In the genomic region with DNA sequence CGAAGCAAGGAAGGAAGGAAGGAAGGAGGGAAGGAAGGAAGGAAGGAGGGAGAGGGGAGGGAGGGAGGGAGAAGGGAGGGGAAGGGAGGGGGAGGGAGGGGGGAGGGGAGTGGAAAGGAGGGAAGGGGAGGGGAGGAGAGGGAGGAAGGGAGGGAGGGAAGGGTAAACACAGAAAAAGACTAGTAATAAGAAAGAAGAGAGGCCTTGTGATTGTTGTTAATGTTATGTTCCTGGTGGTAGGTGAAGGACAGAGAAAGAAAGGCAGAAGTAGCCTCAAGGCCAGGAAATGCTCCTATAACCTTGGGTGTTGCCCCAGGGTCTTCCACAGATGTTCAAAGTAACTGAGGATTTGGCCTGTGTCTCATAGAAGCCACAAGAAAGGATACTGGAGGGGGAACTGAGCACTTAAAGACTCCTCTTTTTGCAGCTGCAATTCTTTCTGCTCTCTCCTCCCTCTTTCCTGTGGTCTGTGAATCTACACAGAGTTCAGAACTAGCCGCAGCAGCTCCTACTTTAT, we compare ENCODE assay signal across 16 cellular contexts.
DNase-seq lines count a peak whose midpoint lies in the region; ATAC-seq, FAIRE-seq and TF ChIP-seq lines count a peak whose summit lies in the region.
"Had no signal": no experiment of that assay in that cellular context is flagged by ENCODE, and none has a peak within 500 bp of the region (broad histone marks: within the 10 kb centered on the region; RNA-seq: fewer than 3 reads in every experiment).

No MANE protein-coding gene starts in this region.

- no peaks in the 10 kb centered on the region for H3K9me3 Mint-ChIP-seq in endodermal cell
- H3K9me3 Mint-ChIP-seq: IgD-negative memory B cell had no signal

- peaks cover 14% of the 10 kb centered on the region for H3K4me1 Mint-ChIP-seq in endodermal cell
- H3K4me1 Mint-ChIP-seq: CD4-positive, CD25-positive, alpha-beta regulatory T cell had no signal

- WGBS in endodermal cell (ENCODE audit: insufficient coverage in 1 of 2, insufficient read length in 1 of 2), 2 experiments = 91 to 100% methylated on average over 1 to 2 of the region's 2 CpGs

- no peaks in the 10 kb centered on the region for H3K79me2 ChIP-seq in DND-41 (ENCODE audit: insufficient read depth, low read length)

- H3K27me3 ChIP-seq in BLaER1 (no peaks in the 10 kb centered on the region), DND-41 (ENCODE audit: insufficient read depth, low read length, poor library complexity) (no peaks in the 10 kb centered on the region), endodermal cell (ENCODE audit: control insufficient read depth, insufficient read depth, low read length, poor library complexity, severe bottlenecking) (no peaks in the 10 kb centered on the region)
- H3K27me3 ChIP-seq: BE2C had no signal

- TF ChIP-seq CTCF in DND-41 (IDR thresholded peaks at IDR 0.05; ENCODE audit: borderline replicate concordance, extremely low read depth, low read length, poor library complexity, severe bottlenecking) (no peak), endodermal cell (conservative IDR thresholded peaks at IDR 0.05) (no peak)

- no peak overlapping the region for H3K27ac ChIP-seq in BLaER1
- no peak overlapping the region for H3K27ac ChIP-seq in DND-41 (ENCODE audit: low read length)
- H3K27ac ChIP-seq in endodermal cell (ENCODE audit: low read depth, low read length) = no peak overlapping the region
- H3K27ac ChIP-seq: GM23248 had no signal

- H3K4me1 ChIP-seq in BLaER1 = peaks cover 4% of the 10 kb centered on the region; the same call in 1 of the 2 replicates
- H3K4me1 ChIP-seq in DND-41 (ENCODE audit: insufficient read depth, low read length) = no peaks in the 10 kb centered on the region
- H3K4me1 ChIP-seq in endodermal cell (ENCODE audit: control insufficient read depth, insufficient read depth, low read length) = peaks cover 2% of the 10 kb centered on the region
- H3K4me1 ChIP-seq: BE2C had no signal

- no peak overlapping the region for H3K4me3 ChIP-seq in BLaER1
- H3K4me3 ChIP-seq in DND-41 (ENCODE audit: low read depth in 1 of 2, low read length in 2 of 2) = no peak overlapping the region
- no peak overlapping the region for H3K4me3 ChIP-seq in endodermal cell (ENCODE audit: low read length)
- H3K4me3 ChIP-seq: GM12878, GM23248 had no signal

- H3K9ac ChIP-seq in BLaER1 (no peak overlapping the region), DND-41 (ENCODE audit: low read depth, low read length) (no peak overlapping the region), endodermal cell (ENCODE audit: extremely low read depth, low read length, poor library complexity, severe bottlenecking) (no peak overlapping the region)
- H3K9ac ChIP-seq: GM23248 had no signal

- no peaks in the 10 kb centered on the region for H3K27me3 Mint-ChIP-seq in endodermal cell (ENCODE audit: insufficient read depth)
- H3K27me3 Mint-ChIP-seq: CD4-positive, CD25-positive, alpha-beta regulatory T cell had no signal

- peak; percentile 47; the same call in 2 of the 3 replicates for ATAC-seq in DND-41 (ENCODE audit: insufficient read depth, low read depth)
- ATAC-seq in GM19395 (IDR thresholded peaks at IDR 0.05; ENCODE audit: unreplicated experiment) = no peak
- ATAC-seq: GM12878 had no signal

- H3K36me3 ChIP-seq in BLaER1 = no peaks in the 10 kb centered on the region
- no peaks in the 10 kb centered on the region for H3K36me3 ChIP-seq in DND-41 (ENCODE audit: insufficient read depth, low read length)
- H3K36me3 ChIP-seq in endodermal cell (ENCODE audit: control insufficient read depth, insufficient read depth, low read length) = no peaks in the 10 kb centered on the region
- H3K36me3 ChIP-seq: BE2C had no signal

- H4K20me1 ChIP-seq in BLaER1 = no peaks in the 10 kb centered on the region
- no peaks in the 10 kb centered on the region for H4K20me1 ChIP-seq in DND-41 (ENCODE audit: insufficient read depth, low read length)

- no peak for DNase-seq in DND-41
- peak; percentile 10 for DNase-seq in M059J (ENCODE audit: low read depth)
- no peak for DNase-seq in endodermal cell
- DNase-seq in RCC 7860 (ENCODE audit: low spot score) = no peak
- DNase-seq in NOMO-1 treated with DMSO at 0.1 percent for 48 hours (lab: John Stamatoyannopoulos, UW; ENCODE audit: unreplicated experiment) = no peak
- DNase-seq: BE2C; CD4-positive, CD25-positive, alpha-beta regulatory T cell; DMS53; GM23248; H7 had no signal

- H3K4me2 ChIP-seq in BLaER1 = peak overlapping the region; percentile 28; the same call in 1 of the 2 replicates
- H3K4me2 ChIP-seq in DND-41 (ENCODE audit: insufficient read depth, low read length) = no peak overlapping the region

- FAIRE-seq in RCC 7860 (lab: Jason Lieb, UNC) = no peak
- FAIRE-seq: A204.1, GM12878, GM18507 had no signal

- no peaks in the 10 kb centered on the region for H3K36me3 Mint-ChIP-seq in endodermal cell (ENCODE audit: low read depth)
- H3K36me3 Mint-ChIP-seq: CD4-positive, CD25-positive, alpha-beta regulatory T cell; IgD-negative memory B cell had no signal

- no peak overlapping the region for H3K4me3 Mint-ChIP-seq in endodermal cell
- H3K4me3 Mint-ChIP-seq: CD4-positive, CD25-positive, alpha-beta regulatory T cell had no signal

- H3K9me3 ChIP-seq in BLaER1 (no peaks in the 10 kb centered on the region), DND-41 (ENCODE audit: insufficient read depth, low read length, severe bottlenecking) (no peaks in the 10 kb centered on the region), endodermal cell (ENCODE audit: control insufficient read depth, low read length) (no peaks in the 10 kb centered on the region)
- H3K9me3 ChIP-seq: BE2C had no signal

- H3K27ac Mint-ChIP-seq in endodermal cell = peak overlapping the region; percentile 74
- H3K27ac Mint-ChIP-seq: CD4-positive, CD25-positive, alpha-beta regulatory T cell had no signal

- no peak overlapping the region for H2AFZ ChIP-seq in DND-41 (ENCODE audit: low read depth, low read length)
- H2AFZ ChIP-seq: GM23248 had no signal
